Comparison of ENCODE assay signal across 7 cellular contexts in the genomic region with DNA sequence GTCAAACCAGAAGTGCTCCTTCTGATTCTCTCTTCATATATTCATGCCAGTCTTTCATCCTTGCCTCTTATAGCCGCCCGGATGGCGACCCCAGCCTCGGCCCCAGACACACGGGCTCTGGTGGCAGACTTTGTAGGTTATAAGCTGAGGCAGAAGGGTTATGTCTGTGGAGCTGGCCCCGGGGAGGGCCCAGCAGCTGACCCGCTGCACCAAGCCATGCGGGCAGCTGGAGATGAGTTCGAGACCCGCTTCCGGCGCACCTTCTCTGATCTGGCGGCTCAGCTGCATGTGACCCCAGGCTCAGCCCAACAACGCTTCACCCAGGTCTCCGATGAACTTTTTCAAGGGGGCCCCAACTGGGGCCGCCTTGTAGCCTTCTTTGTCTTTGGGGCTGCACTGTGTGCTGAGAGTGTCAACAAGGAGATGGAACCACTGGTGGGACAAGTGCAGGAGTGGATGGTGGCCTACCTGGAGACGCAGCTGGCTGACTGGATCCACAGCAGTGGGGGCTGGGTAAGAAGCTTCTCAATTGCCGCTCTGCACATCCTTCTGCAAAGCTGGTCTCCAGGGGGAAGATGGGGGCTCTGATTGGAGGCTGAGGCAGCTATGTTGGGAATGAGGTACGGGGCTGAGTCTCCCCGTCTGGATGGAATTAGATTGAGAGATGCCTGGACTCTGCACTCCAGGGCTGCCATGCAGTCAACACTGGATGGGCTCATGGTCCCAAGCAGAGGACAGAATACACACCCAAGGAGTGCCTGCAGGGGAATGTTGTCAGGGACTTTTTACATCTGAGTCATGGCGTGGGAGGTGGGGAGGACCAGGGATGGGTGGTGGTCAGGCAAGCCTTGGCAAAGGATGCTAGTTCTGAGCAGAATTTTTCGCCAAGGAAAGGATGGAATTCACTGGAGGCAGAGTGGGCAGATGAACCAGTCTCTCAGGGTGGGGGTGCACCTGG. TPM values are rescaled to one million over a fixed set of nuclear protein-coding genes. Genes with fewer than 3 reads are reported as not detected.
DNase-seq lines count a peak whose midpoint lies in the region; ATAC-seq and TF ChIP-seq lines count a peak whose summit lies in the region.
"Had no signal": no experiment of that assay in that cellular context is flagged by ENCODE, and none has a peak within 500 bp of the region (broad histone marks: within the 10 kb centered on the region; RNA-seq: fewer than 3 reads in every experiment).

No MANE protein-coding gene starts in this region.

- H3K9ac ChIP-seq in HCT116 (ENCODE audit: low read length): peak overlapping the region; percentile 81
- H3K9ac ChIP-seq in colonic mucosa (ENCODE audit: low read depth in 2 of 2, low read length in 2 of 2): peak overlapping the region; percentile 89 to 99
- H3K9ac ChIP-seq in parathyroid adenoma: no peak overlapping the region

- H3K36me3 ChIP-seq in HCT116 (ENCODE audit: control insufficient read depth in 1 of 2, insufficient read depth in 2 of 2, low read length in 2 of 2) (peaks cover 30 to 39% of the 10 kb centered on the region in 2 experiments), colonic mucosa (no peaks in the 10 kb centered on the region), parathyroid adenoma (ENCODE audit: control insufficient read depth, insufficient read depth, low read length) (no peaks in the 10 kb centered on the region)

- ATAC-seq in HCT116 (no peak), GM19455 (IDR thresholded peaks at IDR 0.05; ENCODE audit: unreplicated experiment) (no peak)

- H3K9me2 ChIP-seq in HCT116 (ENCODE audit: insufficient read depth): no peaks in the 10 kb centered on the region

- H2AFZ ChIP-seq in HCT116 (ENCODE audit: low read depth, low read length, poor library complexity, severe bottlenecking) (no peak overlapping the region), parathyroid adenoma (no peak overlapping the region)

- peaks cover 19 to 27% of the 10 kb centered on the region in 2 experiments for H3K4me1 ChIP-seq in HCT116 (ENCODE audit: control insufficient read depth in 1 of 2, insufficient read depth in 2 of 2, low read length in 2 of 2)
- H3K4me1 ChIP-seq in colonic mucosa: peaks cover 17% of the 10 kb centered on the region
- peaks cover 12% of the 10 kb centered on the region for H3K4me1 ChIP-seq in parathyroid adenoma

- H3K9me3 ChIP-seq in HCT116 (ENCODE audit: control insufficient read depth in 1 of 2, insufficient read depth in 1 of 2, low read depth in 1 of 2, low read length in 2 of 2) (no peaks in the 10 kb centered on the region), colonic mucosa (no peaks in the 10 kb centered on the region), parathyroid adenoma (ENCODE audit: control insufficient read depth, low read length) (no peaks in the 10 kb centered on the region)

- TF ChIP-seq CTCF in HCT116 (IDR thresholded peaks at IDR 0.05 in 2 of 3, conservative IDR thresholded peaks at IDR 0.05 in 1 of 3; ENCODE audit: borderline replicate concordance in 1 of 3, insufficient read depth in 1 of 3, low read depth in 2 of 3, low read length in 2 of 3): no peak
- no peak for TF ChIP-seq CTCF in colonic mucosa (IDR thresholded peaks at IDR 0.05)
- no peak for TF ChIP-seq CTCF in parathyroid adenoma (IDR thresholded peaks at IDR 0.05)

- DNase-seq in HCT116 (ENCODE audit: low read depth, low spot score): no peak
- no peak for DNase-seq in colonic mucosa
- no peak for DNase-seq in NCI-H748 treated with DMSO at 0.1 percent for 48 hours (lab: John Stamatoyannopoulos, UW)
- DNase-seq in COLO668 (lab: John Stamatoyannopoulos, UW; ENCODE audit: unreplicated experiment): no peak
- DNase-seq: NCI-H774 had no signal

- peak overlapping the region; percentile 79 for H3K27ac ChIP-seq in HCT116 (ENCODE audit: low read depth, low read length)
- peak overlapping the region; percentile 91 for H3K27ac ChIP-seq in colonic mucosa
- peak overlapping the region; percentile 93 for H3K27ac ChIP-seq in parathyroid adenoma

- no peak for TF ChIP-seq POLR2A in HCT116 (IDR thresholded peaks at IDR 0.05; ENCODE audit: borderline replicate concordance, extremely low read depth, insufficient read depth, insufficient read length)

- TF ChIP-seq RAD21 in HCT116 (IDR thresholded peaks at IDR 0.05; ENCODE audit: low read depth): no peak

- POLR2A ChIA-PET in HCT116 (lab: Charles Lee): no interaction called here

- intact Hi-C loops in HCT116 (cut with micrococcal nuclease) (loop anchor here (10.0 kb wide), 1 partner anchor 323 kb away; a partner anchor contains a TSS), colonic mucosa (cut with DNase I) (no loop called here)

- H3K79me2 ChIP-seq in HCT116 (ENCODE audit: insufficient read depth, low read length) (peaks cover 54% of the 10 kb centered on the region), parathyroid adenoma (peaks cover 14% of the 10 kb centered on the region)

- H3K4me3 ChIP-seq in HCT116 (replicated peaks in 1 of 2; ENCODE audit: low read depth in 1 of 2, low read length in 2 of 2) (peak overlapping the region; percentile 76 to 99), colonic mucosa (peak overlapping the region; percentile 70), parathyroid adenoma (ENCODE audit: low read depth, low read length) (peak overlapping the region; percentile 84)

- CTCF ChIA-PET in HCT116 (lab: Charles Lee): interaction anchor here (2.4 kb wide), 1 partner anchor 13 kb away, joined by 15 read pairs; a partner anchor contains a TSS

- H3K27me3 ChIP-seq in HCT116 (ENCODE audit: insufficient read depth, low read length) (no peaks in the 10 kb centered on the region), colonic mucosa (no peaks in the 10 kb centered on the region), parathyroid adenoma (ENCODE audit: control insufficient read depth, insufficient read depth, low read length) (no peaks in the 10 kb centered on the region)

- H4K20me1 ChIP-seq in HCT116 (ENCODE audit: insufficient read depth): no peaks in the 10 kb centered on the region

- RAD21 ChIA-PET in HCT116 (lab: Charles Lee; ENCODE audit: low non-redundant PET in 1 of 2, low total read pairs in 2 of 2, uncharacterized antibody in 2 of 2, unreplicated experiment in 2 of 2): no interaction called here

- H3K4me2 ChIP-seq in HCT116 (ENCODE audit: low read length): peak overlapping the region; percentile 92
- peak overlapping the region; percentile 99 for H3K4me2 ChIP-seq in parathyroid adenoma (ENCODE audit: low read length)

- BruUV-seq in HCT116 (replicated peaks; lab: Mats Ljungman, UMichigan): no TSS peak

TF ChIP-seq in HCT116, 20 proteins besides CTCF, POLR2A, EP300 and RAD21:
- TF ChIP-seq FOSL1 (IDR thresholded peaks at IDR 0.05; ENCODE audit: low read depth) (no peak), ZNF274 (IDR thresholded peaks at IDR 0.05; ENCODE audit: low read depth, low read length) (no peak), EZH2phosphoT487 (IDR thresholded peaks at IDR 0.05; ENCODE audit: borderline replicate concordance) (no peak)
- TF ChIP-seq, protein P1, sequence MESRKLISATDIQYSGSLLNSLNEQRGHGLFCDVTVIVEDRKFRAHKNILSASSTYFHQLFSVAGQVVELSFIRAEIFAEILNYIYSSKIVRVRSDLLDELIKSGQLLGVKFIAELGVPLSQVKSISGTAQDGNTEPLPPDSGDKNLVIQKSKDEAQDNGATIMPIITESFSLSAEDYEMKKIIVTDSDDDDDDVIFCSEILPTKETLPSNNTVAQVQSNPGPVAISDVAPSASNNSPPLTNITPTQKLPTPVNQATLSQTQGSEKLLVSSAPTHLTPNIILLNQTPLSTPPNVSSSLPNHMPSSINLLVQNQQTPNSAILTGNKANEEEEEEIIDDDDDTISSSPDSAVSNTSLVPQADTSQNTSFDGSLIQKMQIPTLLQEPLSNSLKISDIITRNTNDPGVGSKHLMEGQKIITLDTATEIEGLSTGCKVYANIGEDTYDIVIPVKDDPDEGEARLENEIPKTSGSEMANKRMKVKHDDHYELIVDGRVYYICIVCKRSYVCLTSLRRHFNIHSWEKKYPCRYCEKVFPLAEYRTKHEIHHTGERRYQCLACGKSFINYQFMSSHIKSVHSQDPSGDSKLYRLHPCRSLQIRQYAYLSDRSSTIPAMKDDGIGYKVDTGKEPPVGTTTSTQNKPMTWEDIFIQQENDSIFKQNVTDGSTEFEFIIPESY (IDR thresholded peaks at IDR 0.05; ENCODE audit: extremely low read depth, insufficient replicate concordance, low read length): no peak
- TF ChIP-seq, protein P2, sequence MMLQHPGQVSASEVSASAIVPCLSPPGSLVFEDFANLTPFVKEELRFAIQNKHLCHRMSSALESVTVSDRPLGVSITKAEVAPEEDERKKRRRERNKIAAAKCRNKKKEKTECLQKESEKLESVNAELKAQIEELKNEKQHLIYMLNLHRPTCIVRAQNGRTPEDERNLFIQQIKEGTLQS (IDR thresholded peaks at IDR 0.05): no peak
- TF ChIP-seq, protein P3, sequence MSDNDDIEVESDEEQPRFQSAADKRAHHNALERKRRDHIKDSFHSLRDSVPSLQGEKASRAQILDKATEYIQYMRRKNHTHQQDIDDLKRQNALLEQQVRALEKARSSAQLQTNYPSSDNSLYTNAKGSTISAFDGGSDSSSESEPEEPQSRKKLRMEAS (IDR thresholded peaks at IDR 0.05): no peak

RNA-seq across cellular contexts. Expression of a gene that starts 1.3 kb away (rescaled TPM):
- 25.5 TPM for total RNA-seq in HCT116 (2021; ENCODE audit: unreplicated experiment)
- polyA plus RNA-seq in HCT116 (2012): 32.9 and 34.4 TPM in 2 replicates
- total RNA-seq in colonic mucosa: 10 to 100 TPM; 26.2 to 42.7 TPM

RNA-seq across cellular contexts. Expression of a gene that starts 5.3 kb away (rescaled TPM):
- total RNA-seq in HCT116 (2021; ENCODE audit: unreplicated experiment): 5.6 TPM
- 2.6 and 4.2 TPM in 2 replicates for polyA plus RNA-seq in HCT116 (2012)
- 10 to 100 TPM in 1 of 2 donors, 1 to 10 TPM in 1; 7.6 to 12.6 TPM for total RNA-seq in colonic mucosa

RNA-seq across cellular contexts. Expression of a gene that starts 13.3 kb away (rescaled TPM):
- 184 TPM for total RNA-seq in HCT116 (2021; ENCODE audit: unreplicated experiment)
- 131 and 143 TPM in 2 replicates for polyA plus RNA-seq in HCT116 (2012)
- 100 to 1,000 TPM; 122 to 197 TPM for total RNA-seq in colonic mucosa

RNA-seq across cellular contexts. Expression of a gene that starts 22.0 kb away (rescaled TPM):
- total RNA-seq in HCT116 (2021; ENCODE audit: unreplicated experiment): 18.2 TPM
- polyA plus RNA-seq in HCT116 (2012): 12.5 and 15.7 TPM in 2 replicates
- 10 to 100 TPM; 16.5 to 21.9 TPM for total RNA-seq in colonic mucosa

RNA-seq across cellular contexts. Expression of a gene that starts 44.7 kb away (rescaled TPM):
- total RNA-seq in HCT116 (2021; ENCODE audit: unreplicated experiment) (5.9 TPM), colonic mucosa (1 to 10 TPM; 3.9 to 6.7 TPM)
- polyA plus RNA-seq in HCT116 (2012): 7.0 and 8.6 TPM in 2 replicates
